In genomic region chr4:52622564-52622963, GRCh38 we compare ENCODE assay signal across 26 cellular contexts.
"Had no signal": no experiment of that assay in that cellular context is flagged by ENCODE, and none has a peak within 500 bp of the region (broad histone marks: within the 10 kb centered on the region; RNA-seq: fewer than 3 reads in every experiment).

No MANE protein-coding gene starts in this region.

- ATAC-seq: gastrocnemius medialis; left ventricle myocardium superior; mucosa of descending colon; naive thymus-derived CD4-positive, alpha-beta T cell; right lobe of liver; stimulated activated naive CD8-positive, alpha-beta T cell treated with anti-CD3 and anti-CD28 coated beads, Interleukin-15, amount 100 ng/mL, for 72 hours; upper lobe of right lung had no signal

- DNase-seq: colonic mucosa; effector CD8-positive, alpha-beta T cell; endodermal cell; gastrocnemius medialis; head of caudate nucleus; left ventricle myocardium superior; mesenchymal stem cell; mucosa of descending colon; naive thymus-derived CD4-positive, alpha-beta T cell; right lobe of liver; small intestine; stimulated activated CD4-positive, alpha-beta T cell treated with anti-CD3 and anti-CD28 coated beads, Interleukin-15, amount 100 ng/mL, for 24 hours; stimulated activated CD4-positive, alpha-beta T cell treated with anti-CD3 and anti-CD28 coated beads, Interleukin-2, amount 100 ng/mL, for 48 hours; stimulated activated naive CD4-positive, alpha-beta T cell; stimulated activated naive CD8-positive, alpha-beta T cell treated with anti-CD3 and anti-CD28 coated beads, Interleukin-15, amount 100 ng/mL, for 72 hours; transverse colon; upper lobe of right lung; uterus had no signal

- H3K27ac Mint-ChIP-seq: dendritic cell treated with granulocyte-macrophage colony-stimulating factor and Interleukin-4, amounts not matched to agents 40 ng/mL and 50 ng/mL, for 4 days; endodermal cell; naive thymus-derived CD4-positive, alpha-beta T cell; neural progenitor cell; progenitor cell of endocrine pancreas; stimulated activated naive CD8-positive, alpha-beta T cell treated with anti-CD3 and anti-CD28 coated beads, Interleukin-15, amount 100 ng/mL, for 72 hours had no signal

- H3K27ac ChIP-seq: colonic mucosa, gastrocnemius medialis, neural progenitor cell, parathyroid adenoma, right lobe of liver, suprapubic skin, transverse colon, upper lobe of right lung, uterus had no signal

- H3K9me3 Mint-ChIP-seq: dendritic cell treated with granulocyte-macrophage colony-stimulating factor and Interleukin-4, amounts not matched to agents 40 ng/mL and 50 ng/mL, for 4 days; endodermal cell; mesothelial cell of epicardium; naive thymus-derived CD4-positive, alpha-beta T cell; nephron; neural progenitor cell; stimulated activated naive CD8-positive, alpha-beta T cell treated with anti-CD3 and anti-CD28 coated beads, Interleukin-15, amount 100 ng/mL, for 72 hours had no signal

- H3K27me3 Mint-ChIP-seq: dendritic cell treated with granulocyte-macrophage colony-stimulating factor and Interleukin-4, amounts not matched to agents 40 ng/mL and 50 ng/mL, for 4 days; naive thymus-derived CD4-positive, alpha-beta T cell; progenitor cell of endocrine pancreas; stimulated activated naive CD8-positive, alpha-beta T cell treated with anti-CD3 and anti-CD28 coated beads, Interleukin-15, amount 100 ng/mL, for 72 hours had no signal

- H3K4me3 Mint-ChIP-seq: dendritic cell treated with granulocyte-macrophage colony-stimulating factor and Interleukin-4, amounts not matched to agents 40 ng/mL and 50 ng/mL, for 4 days; endodermal cell; mesothelial cell of epicardium; naive thymus-derived CD4-positive, alpha-beta T cell; nephron; neural progenitor cell; stimulated activated naive CD8-positive, alpha-beta T cell treated with anti-CD3 and anti-CD28 coated beads, Interleukin-15, amount 100 ng/mL, for 72 hours had no signal

- FAIRE-seq: keratinocyte, small intestine had no signal
